ENCODE assay signal across 9 cellular contexts in genomic region chr1:31239653-31240241, GRCh38. TPM values are rescaled to one million over a fixed set of nuclear protein-coding genes. Genes with fewer than 3 reads are reported as not detected.
A peak's percentile ranks its signal among the peaks of the same experiment; 100 is the strongest.
DNase-seq lines count a peak whose midpoint lies in the region; ATAC-seq and TF ChIP-seq lines count a peak whose summit lies in the region.
"Had no signal": no experiment of that assay in that cellular context is flagged by ENCODE, and none has a peak within 500 bp of the region (broad histone marks: within the 10 kb centered on the region; RNA-seq: fewer than 3 reads in every experiment).

NKAIN1 (minus strand) TSS chr1:31239887; CDS start chr1:31239547, 340 bp downstream.

- H3K9ac ChIP-seq in mammary epithelial cell (ENCODE audit: insufficient read depth, low read length), result no peak within 1 kb of the TSS

- BruUV-seq in mammary epithelial cell (replicated peaks; lab: Mats Ljungman, UMichigan), result no TSS peak

- CTCF ChIA-PET in mammary epithelial cell (lab: Charles Lee; ENCODE audit: low non-redundant PET), result no interaction called here

- H3K4me3 ChIP-seq in mammary epithelial cell (replicated peaks in 1 of 3; ENCODE audit: insufficient read depth in 1 of 3, low read depth in 2 of 3, low read length in 3 of 3) (peak within 1 kb of the TSS in 2 of 3 experiments; percentile 30 to 34), tibial artery (peak within 1 kb of the TSS; percentile 18 to 39)

- intact Hi-C loops in mammary epithelial cell (cut with micrococcal nuclease), result no loop called here
- intact Hi-C loops in tibial artery (cut with DNase I; ENCODE audit: low total_unique reads), result no loop called here

- no peak for TF ChIP-seq CTCF in mammary epithelial cell (conservative IDR thresholded peaks at IDR 0.05 in 1 of 2, IDR thresholded peaks at IDR 0.05 in 1 of 2; ENCODE audit: extremely low read depth in 1 of 2, insufficient read depth in 1 of 2, low read depth in 1 of 2, low read length in 2 of 2)
- no peak for TF ChIP-seq CTCF in tibial artery (IDR thresholded peaks at IDR 0.05)

- peaks cover 18% of the 10 kb centered on the region for H3K27me3 ChIP-seq in mammary epithelial cell (ENCODE audit: insufficient read depth, low read length)
- H3K27me3 ChIP-seq in tibial artery, result peaks cover 0 to 61% of the 10 kb centered on the region in 2 donors

- H4K20me1 ChIP-seq in mammary epithelial cell (ENCODE audit: insufficient read depth, low read length), result no peaks in the 10 kb centered on the region

- no peaks in the 10 kb centered on the region for H3K79me2 ChIP-seq in mammary epithelial cell (ENCODE audit: insufficient read depth, low read length)

- dilution Hi-C loops in mammary epithelial cell (cut with HindIII; ENCODE audit: low sequenced_read_pairs), result no loop called here

- DNase-seq in D341Med (ENCODE audit: low spot score) (peak; percentile 84), NCI-H128 (lab: John Stamatoyannopoulos, UW; ENCODE audit: unreplicated experiment) (peak; percentile 69), mammary epithelial cell (peak; percentile 29), left kidney (ENCODE audit: low read depth, low spot score) (peak; percentile 87), tibial artery (no peak)

- peaks cover 9% of the 10 kb centered on the region for H3K4me1 ChIP-seq in mammary epithelial cell (ENCODE audit: insufficient read depth, low read length)
- H3K4me1 ChIP-seq in tibial artery, result peaks cover 0 to 16% (median 10%) of the 10 kb centered on the region in 4 donors

- no peaks in the 10 kb centered on the region for H3K9me3 ChIP-seq in mammary epithelial cell (replicated peaks; ENCODE audit: insufficient read depth, low read length)
- no peaks in the 10 kb centered on the region for H3K9me3 ChIP-seq in tibial artery
- H3K9me3 ChIP-seq: neutrophil had no signal

- H3K4me2 ChIP-seq in mammary epithelial cell (ENCODE audit: insufficient read depth, low read depth, low read length), result peak within 1 kb of the TSS; percentile 66

- in situ Hi-C loops in mammary epithelial cell (cut with MboI; ENCODE audit: low sequenced_read_pairs in 2 of 2), result no loop called here

- no peak within 1 kb of the TSS for H3K27ac ChIP-seq in mammary epithelial cell (ENCODE audit: insufficient read depth, low read depth, low read length)
- H3K27ac ChIP-seq in tibial artery, result no peak within 1 kb of the TSS
- H3K27ac ChIP-seq: neutrophil had no signal

- peak within 1 kb of the TSS; percentile 62 for H2AFZ ChIP-seq in mammary epithelial cell (ENCODE audit: low read depth, low read length)

- ATAC-seq in HG02870 (IDR thresholded peaks at IDR 0.05; ENCODE audit: unreplicated experiment) (no peak), HG03442 (IDR thresholded peaks at IDR 0.05; ENCODE audit: unreplicated experiment) (no peak), GM18498 (IDR thresholded peaks at IDR 0.05; ENCODE audit: unreplicated experiment) (no peak)

- WGBS in mammary epithelial cell (ENCODE audit: low coverage, missing lambda C conversion rate), result 0% methylated on average over 1 of the region's 57 CpGs

- no peaks in the 10 kb centered on the region for H3K36me3 ChIP-seq in mammary epithelial cell (ENCODE audit: insufficient read depth, low read length)
- no peaks in the 10 kb centered on the region for H3K36me3 ChIP-seq in tibial artery
- H3K36me3 ChIP-seq: neutrophil had no signal

RNA-seq across cellular contexts. Expression of gene NKAIN1, which starts in this region (rescaled TPM):
- total RNA-seq in mammary epithelial cell, result under 1 TPM in 1 of 2 donors, not detected in 1; under 0.01 TPM
- polyA plus RNA-seq in mammary epithelial cell, result 0.12 TPM
- polyA minus RNA-seq in mammary epithelial cell, result not detected

Comparison
In these comparisons a context has a peak if more than half of its experiments do, and no peak if none do; other contexts are left out.
1. Peak in DNase-seq, H3K4me3 ChIP-seq and H3K4me2 ChIP-seq in mammary epithelial cell; RNA of the gene not detected or under 1 TPM.
2. DNase-seq: peak in D341Med (single experiment), NCI-H128 (single experiment) and left kidney (single experiment); none in tibial artery (0 of 2).